1 cellular context compared by ENCODE assay signal in the genomic region with DNA sequence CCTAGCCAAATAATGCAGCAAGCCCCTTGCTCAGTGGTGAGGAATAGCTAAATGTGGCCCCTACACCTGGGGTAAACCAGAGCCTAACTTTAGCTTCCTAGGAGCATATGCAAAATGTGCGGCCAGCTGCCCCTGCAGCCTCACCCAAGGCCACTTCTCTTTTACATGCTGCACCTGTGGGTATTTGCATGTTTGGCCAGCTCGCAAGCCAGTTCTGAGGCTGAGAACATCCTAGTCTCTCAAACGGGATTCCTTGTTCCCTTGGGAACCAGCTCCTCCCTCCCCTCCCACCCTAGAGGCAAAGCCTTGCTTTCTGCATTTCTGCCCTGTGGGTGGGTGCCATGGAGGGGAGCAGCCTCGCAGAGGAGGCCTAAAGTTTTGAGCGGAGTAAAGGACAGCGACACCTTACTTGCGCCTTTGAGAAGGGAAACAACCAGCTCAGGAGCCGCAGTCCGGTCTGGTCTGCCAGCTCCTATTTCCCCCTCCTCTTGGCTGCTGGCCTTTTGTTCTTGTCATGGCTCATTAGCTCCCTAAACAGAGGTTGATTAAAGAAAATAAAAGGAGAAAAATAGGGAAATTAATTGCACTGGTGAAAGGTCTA.
A peak's percentile ranks its signal among the peaks of the same experiment; 100 is the strongest.
TF ChIP-seq lines count a peak whose summit lies in the region.

No MANE protein-coding gene starts in this region.

TF ChIP-seq in GM12878, 131 proteins besides CTCF, POLR2A, EP300 and RAD21 (continued from another document):
- TF ChIP-seq, protein P1, sequence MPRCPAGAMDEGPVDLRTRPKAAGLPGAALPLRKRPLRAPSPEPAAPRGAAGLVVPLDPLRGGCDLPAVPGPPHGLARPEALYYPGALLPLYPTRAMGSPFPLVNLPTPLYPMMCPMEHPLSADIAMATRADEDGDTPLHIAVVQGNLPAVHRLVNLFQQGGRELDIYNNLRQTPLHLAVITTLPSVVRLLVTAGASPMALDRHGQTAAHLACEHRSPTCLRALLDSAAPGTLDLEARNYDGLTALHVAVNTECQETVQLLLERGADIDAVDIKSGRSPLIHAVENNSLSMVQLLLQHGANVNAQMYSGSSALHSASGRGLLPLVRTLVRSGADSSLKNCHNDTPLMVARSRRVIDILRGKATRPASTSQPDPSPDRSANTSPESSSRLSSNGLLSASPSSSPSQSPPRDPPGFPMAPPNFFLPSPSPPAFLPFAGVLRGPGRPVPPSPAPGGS (IDR thresholded peaks at IDR 0.05; ENCODE audit: borderline replicate concordance, insufficient read depth, low read depth, low read length, poor library complexity, severe bottlenecking) = no peak
- TF ChIP-seq PAX5 (IDR thresholded peaks at IDR 0.05; ENCODE audit: borderline replicate concordance, low read depth, low read length) (peak; percentile 60; the same call in 1 of the 2 replicates), MEF2B (IDR thresholded peaks at IDR 0.05; ENCODE audit: partially characterized antibody, poor library complexity, severe bottlenecking) (peak; percentile 53), IKZF2 (IDR thresholded peaks at IDR 0.05) (peak in 1 of 2 experiments; percentile 69), POU2F2 (IDR thresholded peaks at IDR 0.05; ENCODE audit: borderline replicate concordance, low read depth, low read length) (peak; percentile 99), RELB (IDR thresholded peaks at IDR 0.05; ENCODE audit: low read depth) (no peak), CBFB (IDR thresholded peaks at IDR 0.05; ENCODE audit: low read depth) (peak; percentile 29; the same call in 1 of the 2 replicates), TBL1XR1 (IDR thresholded peaks at IDR 0.05; ENCODE audit: low read depth, low read length) (no peak), TCF12 (IDR thresholded peaks at IDR 0.05; ENCODE audit: low read depth, low read length) (peak; percentile 86; the same call in 1 of the 2 replicates), BCL11A (IDR thresholded peaks at IDR 0.05; ENCODE audit: low read depth, low read length) (0 out of 2 replicates have a peak, but pooled peaks have one; percentile 10), STAT1 (conservative IDR thresholded peaks at IDR 0.05) (no peak), NFIC (IDR thresholded peaks at IDR 0.05; ENCODE audit: low read depth, low read length) (peak; percentile 50; the same call in 1 of the 2 replicates), SREBF1 (IDR thresholded peaks at IDR 0.05; ENCODE audit: low read length) (no peak), RUNX3 (IDR thresholded peaks at IDR 0.05; ENCODE audit: low read length) (peak; percentile 88), SPI1 (IDR thresholded peaks at IDR 0.05; ENCODE audit: borderline replicate concordance, insufficient read depth, low read depth, low read length) (peak; percentile 79), MEF2A (IDR thresholded peaks at IDR 0.05; ENCODE audit: insufficient read depth, low read depth, low read length) (peak; percentile 44; the same call in 1 of the 2 replicates), IKZF1 (conservative IDR thresholded peaks at IDR 0.05) (0 out of 2 replicates have a peak, but pooled peaks have one; percentile 42)
